ENCODE assay signal across 8 cellular contexts in the genomic region with DNA sequence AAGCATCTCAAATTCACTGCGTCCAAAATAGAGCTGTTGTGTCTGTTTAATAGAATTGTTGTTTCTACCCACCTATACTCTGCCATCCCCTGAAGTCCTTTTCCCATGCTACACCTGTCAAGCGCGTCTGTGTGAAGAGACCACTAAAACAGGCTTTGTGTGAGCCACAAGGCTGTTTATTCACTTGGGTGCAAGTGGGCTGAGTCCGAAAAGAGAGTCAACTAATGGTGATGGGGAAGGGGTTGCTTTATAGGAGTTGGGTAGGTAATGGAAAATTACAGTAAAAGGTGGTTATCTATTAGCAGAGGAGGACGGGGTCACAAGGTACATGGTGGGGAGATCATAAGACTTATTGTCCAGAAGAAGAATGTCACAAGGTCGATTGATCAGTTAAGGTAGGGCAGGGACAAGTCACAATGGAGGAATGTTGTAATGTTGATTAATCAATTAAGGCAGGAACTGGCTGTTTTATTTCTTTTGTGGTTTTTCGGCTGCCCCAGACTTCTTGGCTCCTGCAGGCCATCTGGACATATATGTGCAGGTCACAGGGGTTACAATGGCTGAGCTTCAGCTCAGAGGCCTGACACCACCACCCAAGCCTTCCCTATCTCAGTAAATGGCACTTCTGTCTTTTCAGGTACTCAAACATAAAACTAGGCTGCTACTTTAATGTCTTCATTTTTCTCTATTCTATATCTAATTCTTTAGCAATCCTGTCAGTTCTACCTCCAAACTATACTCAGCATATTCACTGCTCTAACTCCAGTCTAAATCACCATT. TPM values are rescaled to one million over a fixed set of nuclear protein-coding genes. Genes with fewer than 3 reads are reported as not detected.
DNase-seq lines count a peak whose midpoint lies in the region; ATAC-seq and TF ChIP-seq lines count a peak whose summit lies in the region.
"Not testable (repeated sequence)": the region's sequence is repeated elsewhere in the genome, so short reads cannot be mapped to it uniquely, and the experiment has no call there.

No MANE protein-coding gene starts in this region.

- in situ Hi-C loops in IMR-90 (cut with MboI; ENCODE audit: low sequenced_read_pairs): not testable (repeated sequence)

- H3K27me3 Mint-ChIP-seq in Caco-2 (ENCODE audit: insufficient read depth, unreplicated experiment): not testable (repeated sequence)

- H2AK9ac ChIP-seq in IMR-90 (replicated peaks; ENCODE audit: low read depth, low read length, poor library complexity): peak overlapping the region; percentile 57

- H2AFZ ChIP-seq in IMR-90 (replicated peaks; ENCODE audit: low read length, poor library complexity); mesenchymal stem cell (ENCODE audit: low read depth, low read length): not testable (repeated sequence)

- H3K9me3 Mint-ChIP-seq in Caco-2 (ENCODE audit: unreplicated experiment): not testable (repeated sequence)

- not testable (repeated sequence) for BruUV-seq in Caco-2 (replicated peaks; lab: Mats Ljungman, UMichigan); IMR-90 (replicated peaks; lab: Mats Ljungman, UMichigan)

- not testable (repeated sequence) for H3K9me1 ChIP-seq in IMR-90 (ENCODE audit: insufficient read depth, low read length)

- peak overlapping the region; percentile 27 for H2BK5ac ChIP-seq in IMR-90 (ENCODE audit: low read depth, low read length, poor library complexity, severe bottlenecking)
- not testable (repeated sequence) for H2BK5ac ChIP-seq in mesenchymal stem cell (ENCODE audit: low read depth, low read length, poor library complexity, severe bottlenecking)

- peak overlapping the region; percentile 90 for H3K23ac ChIP-seq in IMR-90 (ENCODE audit: low read depth, low read length)
- H3K23ac ChIP-seq in mesenchymal stem cell (ENCODE audit: low read length in 2 of 2): not testable (repeated sequence)

- intact Hi-C loops in Caco-2 (cut with micrococcal nuclease; ENCODE audit: unreplicated experiment); upper lobe of right lung (cut with DNase I): not testable (repeated sequence)
- intact Hi-C loops in IMR-90 (cut with micrococcal nuclease) (loop anchor here (5.0 to 10.0 kb wide), 2 partner anchors 203 to 1446 kb away; a partner anchor contains a TSS), dorsolateral prefrontal cortex (cut with DNase I) (loop anchor here in 1 of 2 donors (5.0 kb wide), 1 partner anchor 139 kb away; a partner anchor contains a TSS), heart right ventricle (cut with DNase I) (loop anchor here in 2 of 10 donors (2.0 to 5.0 kb wide), 2 partner anchors 63 to 64 kb away; a partner anchor contains a TSS)

- H4K8ac ChIP-seq in IMR-90 (ENCODE audit: low read depth in 2 of 2, low read length in 2 of 2): peak overlapping the region in 1 of 2 experiments; percentile 96; a peak in 2 of 4 replicates
- H4K8ac ChIP-seq in mesenchymal stem cell (ENCODE audit: low read length): not testable (repeated sequence)

- H4K5ac ChIP-seq in IMR-90 (ENCODE audit: low read depth, low read length): not testable (repeated sequence)

- H3K4me2 ChIP-seq in IMR-90 (ENCODE audit: low read depth, low read length) (peak overlapping the region; percentile 87), mesenchymal stem cell (ENCODE audit: low read length, poor library complexity, severe bottlenecking) (peak overlapping the region; percentile 90)

- H3K27ac ChIP-seq in IMR-90 (ENCODE audit: insufficient read depth, low read length); SK-N-MC; mesenchymal stem cell (ENCODE audit: low read length, poor library complexity, severe bottlenecking); upper lobe of right lung: not testable (repeated sequence)
- H3K27ac ChIP-seq in dorsolateral prefrontal cortex (peak overlapping the region in 3 of 59 donors; percentile 92 to 96 (median 92)), heart right ventricle (peak overlapping the region in 8 of 10 donors; percentile 92 to 97 (median 96))

- dilution Hi-C loops in IMR-90 (cut with HindIII; ENCODE audit: low sequenced_read_pairs, unreplicated experiment): not testable (repeated sequence)

- not testable (repeated sequence) for TF ChIP-seq POLR2A in IMR-90 (IDR thresholded peaks at IDR 0.05; ENCODE audit: low read depth, low read length)

- H3K9me3 ChIP-seq in Caco-2; IMR-90 (ENCODE audit: control insufficient read depth, insufficient read depth, low read length); SK-N-MC (ENCODE audit: low read depth, low read length); heart right ventricle; mesenchymal stem cell (ENCODE audit: control insufficient read depth, low read length); upper lobe of right lung: not testable (repeated sequence)

- peak overlapping the region; percentile 82; the same call in 1 of the 2 replicates for H3K9ac ChIP-seq in IMR-90 (ENCODE audit: low read depth, low read length)
- peak overlapping the region; percentile 93 for H3K9ac ChIP-seq in SK-N-MC (ENCODE audit: insufficient read length)
- peak overlapping the region; percentile 97 for H3K9ac ChIP-seq in mesenchymal stem cell (ENCODE audit: low read length)

- not testable (repeated sequence) for H4K20me1 ChIP-seq in IMR-90 (ENCODE audit: insufficient read depth, low read length)

- not testable (repeated sequence) for H2BK15ac ChIP-seq in IMR-90 (ENCODE audit: low read depth, low read length); mesenchymal stem cell (ENCODE audit: low read depth, poor library complexity, severe bottlenecking)

- not testable (repeated sequence) for H3K4me1 ChIP-seq in Caco-2; IMR-90 (ENCODE audit: control insufficient read depth, insufficient read depth, low read length); mesenchymal stem cell (ENCODE audit: control insufficient read depth, insufficient read depth, low read depth, low read length)
- H3K4me1 ChIP-seq in heart right ventricle (peaks cover 9 to 48% (median 41%) of the 10 kb centered on the region in 9 donors), upper lobe of right lung (peaks cover 20% of the 10 kb centered on the region)

- H3K4me3 ChIP-seq in Caco-2 (ENCODE audit: low read depth, low read length) (peak overlapping the region; percentile 73), IMR-90 (ENCODE audit: insufficient read depth, low read depth, low read length) (peak overlapping the region; percentile 78), SK-N-MC (peak overlapping the region; percentile 95), dorsolateral prefrontal cortex (peak overlapping the region; percentile 59 to 99 (median 93)), heart right ventricle (peak overlapping the region; percentile 65 to 97 (median 86)), mesenchymal stem cell (ENCODE audit: insufficient read depth in 1 of 2, low read depth in 1 of 2, low read length in 2 of 2) (peak overlapping the region in 1 of 2 experiments; percentile 99), retinal pigment epithelial cell (ENCODE audit: low read length) (peak overlapping the region; percentile 97), upper lobe of right lung (peak overlapping the region; percentile 86)

- WGBS in IMR-90 (ENCODE audit: extremely low coverage in 2 of 2, insufficient read length in 1 of 2), 2 experiments: 70% methylated on average over 3 of the region's 7 CpGs; no CpG with 5 or more reads in 1 of the 2 experiments
- WGBS in heart right ventricle, 2 donors: 51 to 52% methylated on average over 7 of the region's 7 CpGs
- 72% methylated on average over 6 of the region's 7 CpGs for WGBS in mesenchymal stem cell

- H3K36me3 Mint-ChIP-seq in Caco-2 (ENCODE audit: insufficient read depth, unreplicated experiment): peaks cover 38% of the 10 kb centered on the region

- H3K14ac ChIP-seq in IMR-90 (replicated peaks; ENCODE audit: low read depth, low read length): peak overlapping the region; percentile 88
- H3K14ac ChIP-seq in mesenchymal stem cell (ENCODE audit: low read length in 2 of 2): not testable (repeated sequence)

- not testable (repeated sequence) for H3K36me3 ChIP-seq in Caco-2 (ENCODE audit: control insufficient read depth, insufficient read depth, low read length)
- peaks cover 11% of the 10 kb centered on the region for H3K36me3 ChIP-seq in IMR-90 (ENCODE audit: control insufficient read depth, insufficient read depth, low read length)
- H3K36me3 ChIP-seq in SK-N-MC (ENCODE audit: insufficient read depth, low read length): peaks cover 41% of the 10 kb centered on the region
- H3K36me3 ChIP-seq in heart right ventricle: peaks cover 0 to 48% (median 21%) of the 10 kb centered on the region in 9 donors
- H3K36me3 ChIP-seq in mesenchymal stem cell (ENCODE audit: control insufficient read depth in 1 of 2, insufficient read depth in 2 of 2, low read depth in 1 of 2, low read length in 2 of 2): peaks cover 13 to 34% of the 10 kb centered on the region in 2 experiments
- H3K36me3 ChIP-seq in upper lobe of right lung: peaks cover 34% of the 10 kb centered on the region

- H2BK20ac ChIP-seq in IMR-90 (ENCODE audit: low read depth, low read length): not testable (repeated sequence)

- not testable (repeated sequence) for H3K18ac ChIP-seq in IMR-90 (ENCODE audit: low read depth, low read length); mesenchymal stem cell (ENCODE audit: low read depth in 1 of 2, low read length in 2 of 2)

- peak overlapping the region; percentile 13; the same call in 1 of the 2 replicates for H2AK5ac ChIP-seq in IMR-90 (ENCODE audit: low read depth, low read length)
- H2AK5ac ChIP-seq in mesenchymal stem cell (ENCODE audit: low read length, severe bottlenecking): not testable (repeated sequence)

- peak overlapping the region; percentile 57; the same call in 1 of the 2 replicates for H3K56ac ChIP-seq in IMR-90 (ENCODE audit: extremely low read depth, insufficient read depth, low read length)

- CTCF ChIA-PET in Caco-2 (lab: Charles Lee): interaction anchor here (1.4 kb wide), 1 partner anchor 31 kb away, joined by 6 read pairs; no protein-coding TSS in a partner anchor
- CTCF ChIA-PET in IMR-90 (lab: Yijun Ruan, JAX): not testable (repeated sequence)

- H3K79me1 ChIP-seq in IMR-90 (ENCODE audit: low read depth in 1 of 2, low read length in 2 of 2): peaks cover 4 to 28% of the 10 kb centered on the region in 2 experiments; a peak in 2 of 4 replicates
- not testable (repeated sequence) for H3K79me1 ChIP-seq in mesenchymal stem cell (replicated peaks; ENCODE audit: low read length, poor library complexity, severe bottlenecking)

- H3K27me3 ChIP-seq in Caco-2 (replicated peaks; ENCODE audit: control insufficient read depth, insufficient read depth, low read length); IMR-90 (ENCODE audit: control insufficient read depth, insufficient read depth, low read length); dorsolateral prefrontal cortex; heart right ventricle; mesenchymal stem cell (ENCODE audit: control insufficient read depth in 1 of 2, insufficient read depth in 1 of 2, low read length in 2 of 2); upper lobe of right lung: not testable (repeated sequence)

- H3K27ac Mint-ChIP-seq in Caco-2 (ENCODE audit: unreplicated experiment): not testable (repeated sequence)

- H2BK120ac ChIP-seq in IMR-90 (ENCODE audit: low read depth, low read length); mesenchymal stem cell (ENCODE audit: low read depth, low read length): not testable (repeated sequence)

- not testable (repeated sequence) for DNase-seq in Caco-2; IMR-90; SK-N-MC (ENCODE audit: low read depth, low spot score); dorsolateral prefrontal cortex; heart right ventricle; mesenchymal stem cell; retinal pigment epithelial cell (ENCODE audit: low read depth); upper lobe of right lung

- H3K4ac ChIP-seq in IMR-90 (ENCODE audit: low read depth, low read length): 0 out of 2 replicates have a peak overlapping the region, but pooled peaks have one; percentile 15
- not testable (repeated sequence) for H3K4ac ChIP-seq in mesenchymal stem cell (ENCODE audit: low read depth in 1 of 2, low read length in 2 of 2)

- ATAC-seq in IMR-90 (ENCODE audit: low read depth); heart right ventricle; upper lobe of right lung: not testable (repeated sequence)

- not testable (repeated sequence) for TF ChIP-seq RAD21 in IMR-90 (IDR thresholded peaks at IDR 0.05; ENCODE audit: low read length)

- not testable (repeated sequence) for H4K91ac ChIP-seq in IMR-90 (ENCODE audit: insufficient read depth, low read depth, low read length); mesenchymal stem cell (ENCODE audit: low read length)

- H3K4me3 Mint-ChIP-seq in Caco-2 (ENCODE audit: unreplicated experiment): not testable (repeated sequence)

- POLR2A ChIA-PET in Caco-2 (lab: Charles Lee); IMR-90 (lab: Charles Lee; ENCODE audit: unreplicated experiment): not testable (repeated sequence)

- not testable (repeated sequence) for TF ChIP-seq CTCF in Caco-2 (IDR thresholded peaks at IDR 0.05; ENCODE audit: insufficient read depth in 1 of 2, low read depth in 1 of 2, low read length in 1 of 2, severe bottlenecking in 1 of 2, unreplicated experiment in 1 of 2); IMR-90 (conservative IDR thresholded peaks at IDR 0.05; ENCODE audit: low read depth, low read length); dorsolateral prefrontal cortex (IDR thresholded peaks at IDR 0.05 in 54 of 56, conservative IDR thresholded peaks at IDR 0.05 in 2 of 56; ENCODE audit: low read depth in 1 of 56, partially characterized antibody in 56 of 56); heart right ventricle (IDR thresholded peaks at IDR 0.05); retinal pigment epithelial cell (conservative IDR thresholded peaks at IDR 0.05; ENCODE audit: low read depth, low read length); upper lobe of right lung (IDR thresholded peaks at IDR 0.05)

- not testable (repeated sequence) for H2BK12ac ChIP-seq in mesenchymal stem cell (ENCODE audit: low read length in 2 of 2)

- H3K4me1 Mint-ChIP-seq in Caco-2 (ENCODE audit: low read depth, unreplicated experiment): not testable (repeated sequence)

RNA-seq across cellular contexts. Expression of a gene that starts 1.1 kb away (rescaled TPM):
- 53.2 and 57.8 TPM in 2 replicates for total RNA-seq in Caco-2 (2022)
- 5.4 and 15.6 TPM in 2 replicates for total RNA-seq in IMR-90 (2012; rRNA removed)
- 11.1 and 11.2 TPM in 2 replicates for polyA plus RNA-seq in IMR-90 (2012; rRNA removed)
- 1.4 and 1.6 TPM in 2 replicates for polyA plus RNA-seq in IMR-90 (2012; cell fraction: cytosol; rRNA removed)
- polyA plus RNA-seq in IMR-90 (2012; cell fraction: nucleus; rRNA removed; ENCODE audit: low replicate concordance): 2.6 and 9.3 TPM in 2 replicates
- total RNA-seq in dorsolateral prefrontal cortex: 10 to 100 TPM; 19.7 to 40.3 (median 30.2) TPM
- 10 to 100 TPM; 18.9 to 32.1 (median 22.9) TPM for total RNA-seq in heart right ventricle
- polyA plus RNA-seq in heart right ventricle: 10 to 100 TPM; 18.5 to 39.4 TPM
- polyA plus RNA-seq in mesenchymal stem cell (2013, experiment 1 of 2): 35.2 TPM
- 33.6 TPM for polyA plus RNA-seq in mesenchymal stem cell (2013, experiment 2 of 2)
- total RNA-seq in upper lobe of right lung: 27.9 TPM

RNA-seq across cellular contexts. Expression of a gene that starts 1.5 kb away (rescaled TPM):
- 13.7 and 15.6 TPM in 2 replicates for total RNA-seq in Caco-2 (2022)
- 11.1 and 13.9 TPM in 2 replicates for total RNA-seq in IMR-90 (2012; rRNA removed)
- polyA plus RNA-seq in IMR-90 (2012; rRNA removed): 13.4 and 15.0 TPM in 2 replicates
- 5.4 and 5.9 TPM in 2 replicates for polyA plus RNA-seq in IMR-90 (2012; cell fraction: cytosol; rRNA removed)
- polyA plus RNA-seq in IMR-90 (2012; cell fraction: nucleus; rRNA removed; ENCODE audit: low replicate concordance): 30.8 and 50.7 TPM in 2 replicates
- total RNA-seq in dorsolateral prefrontal cortex: 10 to 100 TPM in 105 of 120 experiments, 1 to 10 TPM in 15; 6.9 to 20.7 (median 12.9) TPM
- total RNA-seq in heart right ventricle: 10 to 100 TPM; 29.6 to 43.8 (median 35.3) TPM
- polyA plus RNA-seq in heart right ventricle: 10 to 100 TPM; 30.6 to 41.6 TPM
- 23.3 TPM for polyA plus RNA-seq in mesenchymal stem cell (2013, experiment 1 of 2)
- 21.9 TPM for polyA plus RNA-seq in mesenchymal stem cell (2013, experiment 2 of 2)
- 19.5 TPM for total RNA-seq in upper lobe of right lung
